ENCODE assay signal across 1 cellular context in the genomic region with DNA sequence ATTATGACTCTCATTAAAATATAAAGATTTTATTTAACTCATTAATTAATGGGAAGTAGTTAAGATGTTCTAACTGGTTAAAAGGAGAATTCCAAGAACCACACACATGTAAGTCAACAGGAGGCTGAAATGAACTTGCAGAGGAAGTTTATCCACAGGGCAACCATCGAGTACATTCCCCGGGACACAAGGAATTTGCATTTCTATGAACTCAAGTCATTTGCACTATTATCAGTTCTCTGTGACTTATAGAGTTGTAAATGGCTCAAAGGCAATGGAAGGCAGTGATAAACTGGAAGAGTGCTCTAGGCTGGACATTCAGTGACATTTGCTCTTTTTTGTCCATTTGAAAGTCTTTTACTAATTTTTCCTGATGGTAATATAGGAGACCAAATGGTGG.
TF ChIP-seq lines count a peak whose summit lies in the region.

No MANE protein-coding gene starts in this region.

TF ChIP-seq in H1, 55 proteins besides CTCF, POLR2A, EP300 and RAD21 (continued from another document):
- TF ChIP-seq, protein P1, sequence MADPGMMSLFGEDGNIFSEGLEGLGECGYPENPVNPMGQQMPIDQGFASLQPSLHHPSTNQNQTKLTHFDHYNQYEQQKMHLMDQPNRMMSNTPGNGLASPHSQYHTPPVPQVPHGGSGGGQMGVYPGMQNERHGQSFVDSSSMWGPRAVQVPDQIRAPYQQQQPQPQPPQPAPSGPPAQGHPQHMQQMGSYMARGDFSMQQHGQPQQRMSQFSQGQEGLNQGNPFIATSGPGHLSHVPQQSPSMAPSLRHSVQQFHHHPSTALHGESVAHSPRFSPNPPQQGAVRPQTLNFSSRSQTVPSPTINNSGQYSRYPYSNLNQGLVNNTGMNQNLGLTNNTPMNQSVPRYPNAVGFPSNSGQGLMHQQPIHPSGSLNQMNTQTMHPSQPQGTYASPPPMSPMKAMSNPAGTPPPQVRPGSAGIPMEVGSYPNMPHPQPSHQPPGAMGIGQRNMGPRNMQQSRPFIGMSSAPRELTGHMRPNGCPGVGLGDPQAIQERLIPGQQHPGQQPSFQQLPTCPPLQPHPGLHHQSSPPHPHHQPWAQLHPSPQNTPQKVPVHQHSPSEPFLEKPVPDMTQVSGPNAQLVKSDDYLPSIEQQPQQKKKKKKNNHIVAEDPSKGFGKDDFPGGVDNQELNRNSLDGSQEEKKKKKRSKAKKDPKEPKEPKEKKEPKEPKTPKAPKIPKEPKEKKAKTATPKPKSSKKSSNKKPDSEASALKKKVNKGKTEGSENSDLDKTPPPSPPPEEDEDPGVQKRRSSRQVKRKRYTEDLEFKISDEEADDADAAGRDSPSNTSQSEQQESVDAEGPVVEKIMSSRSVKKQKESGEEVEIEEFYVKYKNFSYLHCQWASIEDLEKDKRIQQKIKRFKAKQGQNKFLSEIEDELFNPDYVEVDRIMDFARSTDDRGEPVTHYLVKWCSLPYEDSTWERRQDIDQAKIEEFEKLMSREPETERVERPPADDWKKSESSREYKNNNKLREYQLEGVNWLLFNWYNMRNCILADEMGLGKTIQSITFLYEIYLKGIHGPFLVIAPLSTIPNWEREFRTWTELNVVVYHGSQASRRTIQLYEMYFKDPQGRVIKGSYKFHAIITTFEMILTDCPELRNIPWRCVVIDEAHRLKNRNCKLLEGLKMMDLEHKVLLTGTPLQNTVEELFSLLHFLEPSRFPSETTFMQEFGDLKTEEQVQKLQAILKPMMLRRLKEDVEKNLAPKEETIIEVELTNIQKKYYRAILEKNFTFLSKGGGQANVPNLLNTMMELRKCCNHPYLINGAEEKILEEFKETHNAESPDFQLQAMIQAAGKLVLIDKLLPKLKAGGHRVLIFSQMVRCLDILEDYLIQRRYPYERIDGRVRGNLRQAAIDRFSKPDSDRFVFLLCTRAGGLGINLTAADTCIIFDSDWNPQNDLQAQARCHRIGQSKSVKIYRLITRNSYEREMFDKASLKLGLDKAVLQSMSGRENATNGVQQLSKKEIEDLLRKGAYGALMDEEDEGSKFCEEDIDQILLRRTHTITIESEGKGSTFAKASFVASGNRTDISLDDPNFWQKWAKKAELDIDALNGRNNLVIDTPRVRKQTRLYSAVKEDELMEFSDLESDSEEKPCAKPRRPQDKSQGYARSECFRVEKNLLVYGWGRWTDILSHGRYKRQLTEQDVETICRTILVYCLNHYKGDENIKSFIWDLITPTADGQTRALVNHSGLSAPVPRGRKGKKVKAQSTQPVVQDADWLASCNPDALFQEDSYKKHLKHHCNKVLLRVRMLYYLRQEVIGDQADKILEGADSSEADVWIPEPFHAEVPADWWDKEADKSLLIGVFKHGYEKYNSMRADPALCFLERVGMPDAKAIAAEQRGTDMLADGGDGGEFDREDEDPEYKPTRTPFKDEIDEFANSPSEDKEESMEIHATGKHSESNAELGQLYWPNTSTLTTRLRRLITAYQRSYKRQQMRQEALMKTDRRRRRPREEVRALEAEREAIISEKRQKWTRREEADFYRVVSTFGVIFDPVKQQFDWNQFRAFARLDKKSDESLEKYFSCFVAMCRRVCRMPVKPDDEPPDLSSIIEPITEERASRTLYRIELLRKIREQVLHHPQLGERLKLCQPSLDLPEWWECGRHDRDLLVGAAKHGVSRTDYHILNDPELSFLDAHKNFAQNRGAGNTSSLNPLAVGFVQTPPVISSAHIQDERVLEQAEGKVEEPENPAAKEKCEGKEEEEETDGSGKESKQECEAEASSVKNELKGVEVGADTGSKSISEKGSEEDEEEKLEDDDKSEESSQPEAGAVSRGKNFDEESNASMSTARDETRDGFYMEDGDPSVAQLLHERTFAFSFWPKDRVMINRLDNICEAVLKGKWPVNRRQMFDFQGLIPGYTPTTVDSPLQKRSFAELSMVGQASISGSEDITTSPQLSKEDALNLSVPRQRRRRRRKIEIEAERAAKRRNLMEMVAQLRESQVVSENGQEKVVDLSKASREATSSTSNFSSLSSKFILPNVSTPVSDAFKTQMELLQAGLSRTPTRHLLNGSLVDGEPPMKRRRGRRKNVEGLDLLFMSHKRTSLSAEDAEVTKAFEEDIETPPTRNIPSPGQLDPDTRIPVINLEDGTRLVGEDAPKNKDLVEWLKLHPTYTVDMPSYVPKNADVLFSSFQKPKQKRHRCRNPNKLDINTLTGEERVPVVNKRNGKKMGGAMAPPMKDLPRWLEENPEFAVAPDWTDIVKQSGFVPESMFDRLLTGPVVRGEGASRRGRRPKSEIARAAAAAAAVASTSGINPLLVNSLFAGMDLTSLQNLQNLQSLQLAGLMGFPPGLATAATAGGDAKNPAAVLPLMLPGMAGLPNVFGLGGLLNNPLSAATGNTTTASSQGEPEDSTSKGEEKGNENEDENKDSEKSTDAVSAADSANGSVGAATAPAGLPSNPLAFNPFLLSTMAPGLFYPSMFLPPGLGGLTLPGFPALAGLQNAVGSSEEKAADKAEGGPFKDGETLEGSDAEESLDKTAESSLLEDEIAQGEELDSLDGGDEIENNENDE (IDR thresholded peaks at IDR 0.05; ENCODE audit: insufficient replicate concordance, low read length): peak; percentile 32
- TF ChIP-seq NANOG (IDR thresholded peaks at IDR 0.05; ENCODE audit: insufficient read depth, low read depth, low read length, poor library complexity, severe bottlenecking): peak; percentile 10
- no peak for TF ChIP-seq RXRA (IDR thresholded peaks at IDR 0.05; ENCODE audit: insufficient read depth, low read depth, low read length)
- no peak for TF ChIP-seq POU5F1 (IDR thresholded peaks at IDR 0.05; ENCODE audit: low read depth, low read length)
- TF ChIP-seq BCL11A (IDR thresholded peaks at IDR 0.05; ENCODE audit: low read depth in 2 of 2, low read length in 2 of 2): no peak
- no peak for TF ChIP-seq SIRT6 (IDR thresholded peaks at IDR 0.05; ENCODE audit: low read length)
- no peak for TF ChIP-seq ZNF274 (IDR thresholded peaks at IDR 0.05; ENCODE audit: borderline replicate concordance, extremely low read depth, low read length)
- no peak for TF ChIP-seq EZH2 (IDR thresholded peaks at IDR 0.05; ENCODE audit: low read depth, low read length, severe bottlenecking)
- no peak for TF ChIP-seq SAP30 (IDR thresholded peaks at IDR 0.05; ENCODE audit: insufficient read depth, insufficient replicate concordance, low read length)
- no peak for TF ChIP-seq HDAC6 (IDR thresholded peaks at IDR 0.05; ENCODE audit: low read depth, low read length)
- 0 out of 2 replicates have a peak, but pooled peaks have one; percentile 18 for TF ChIP-seq SP1 (IDR thresholded peaks at IDR 0.05; ENCODE audit: low read depth, low read length)
- TF ChIP-seq CBX5 (IDR thresholded peaks at IDR 0.05; ENCODE audit: low read depth, low read length): no peak
- TF ChIP-seq ASH2L (IDR thresholded peaks at IDR 0.05; ENCODE audit: low read length): no peak
- TF ChIP-seq KDM5A (IDR thresholded peaks at IDR 0.05; ENCODE audit: low read length): no peak
